In the genomic region with DNA sequence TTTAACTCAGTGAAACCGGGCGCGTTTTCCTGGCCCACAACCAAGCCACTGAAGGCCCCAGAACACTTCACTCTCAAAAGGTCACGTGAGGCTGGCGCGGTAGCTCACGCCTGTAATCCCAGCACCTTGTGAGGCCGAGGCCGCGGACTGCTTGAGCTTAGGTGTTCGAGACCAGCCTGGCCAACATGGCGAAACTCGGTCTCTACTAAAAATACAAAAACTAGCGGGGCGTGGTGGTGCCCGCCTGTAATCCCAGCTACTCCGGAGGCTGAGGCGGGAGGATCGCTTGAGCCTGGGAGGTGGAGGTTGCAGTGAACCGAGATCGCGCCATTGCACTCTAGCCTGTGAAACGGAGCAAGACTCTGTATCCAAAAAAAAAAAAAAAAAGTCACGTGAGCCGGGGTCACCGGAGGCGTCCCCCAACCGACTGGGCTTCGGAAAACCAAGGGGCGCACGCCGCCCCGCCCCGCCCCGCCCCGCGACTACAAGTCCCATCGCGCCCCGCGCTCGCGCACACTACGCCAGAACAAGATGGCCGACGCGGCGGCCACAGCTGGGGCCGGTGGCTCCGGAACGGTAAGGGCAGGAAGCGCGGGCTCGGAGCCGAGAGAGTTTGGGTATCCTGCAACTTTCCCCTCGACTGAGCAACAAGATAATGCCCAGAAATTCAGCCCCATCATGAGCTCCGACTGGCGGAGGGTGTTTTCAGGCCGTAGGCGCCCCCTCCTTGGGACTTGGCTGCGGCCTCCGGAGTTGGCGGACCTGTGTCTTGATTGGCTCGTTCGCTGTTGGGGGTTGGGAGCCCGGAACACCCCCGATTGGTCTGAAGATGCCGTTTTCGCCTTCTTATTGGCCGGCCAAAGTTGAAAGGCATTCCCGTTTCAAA, we compare ENCODE assay signal across 8 cellular contexts. TPM values are rescaled to one million over a fixed set of nuclear protein-coding genes. Genes with fewer than 3 reads are reported as not detected.
DNase-seq lines count a peak whose midpoint lies in the region; ATAC-seq and TF ChIP-seq lines count a peak whose summit lies in the region.

A gene with protein sequence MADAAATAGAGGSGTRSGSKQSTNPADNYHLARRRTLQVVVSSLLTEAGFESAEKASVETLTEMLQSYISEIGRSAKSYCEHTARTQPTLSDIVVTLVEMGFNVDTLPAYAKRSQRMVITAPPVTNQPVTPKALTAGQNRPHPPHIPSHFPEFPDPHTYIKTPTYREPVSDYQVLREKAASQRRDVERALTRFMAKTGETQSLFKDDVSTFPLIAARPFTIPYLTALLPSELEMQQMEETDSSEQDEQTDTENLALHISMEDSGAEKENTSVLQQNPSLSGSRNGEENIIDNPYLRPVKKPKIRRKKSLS (plus strand): TSS at position 514 of the 886 bp plus-strand sequence. CDS start 18 bp downstream, at position 532.

- H3K27me3 ChIP-seq in liver (ENCODE audit: control insufficient read depth in 4 of 4, insufficient read depth in 4 of 4, low read length in 3 of 4): no peaks in the 10 kb centered on the region

- peak within 1 kb of the TSS; percentile 93 to 99 (median 98) for H3K27ac Mint-ChIP-seq in CD14-positive monocyte

- H3K4me3 Mint-ChIP-seq in CD14-positive monocyte: peak within 1 kb of the TSS; percentile 94 to 97

- no peaks in the 10 kb centered on the region for H3K9me3 ChIP-seq in liver (ENCODE audit: control insufficient read depth in 4 of 4, low read length in 3 of 4)

- TF ChIP-seq CTCF in CD14-positive monocyte (IDR thresholded peaks at IDR 0.05) (no peak), liver (IDR thresholded peaks at IDR 0.05; ENCODE audit: low read depth, low read length, missing input control) (no peak)

- H3K36me3 Mint-ChIP-seq in CD14-positive monocyte: peaks cover 17 to 35% of the 10 kb centered on the region in 2 donors

- 12% methylated on average over 71 of the region's 71 CpGs for WGBS in liver

- H3K9ac ChIP-seq in liver (ENCODE audit: low read depth in 1 of 2, low read length in 2 of 2): peak within 1 kb of the TSS; percentile 77 to 94

- H3K4me3 ChIP-seq in liver (ENCODE audit: low read depth in 1 of 3, low read length in 3 of 3): peak within 1 kb of the TSS; percentile 74 to 98 (median 75)

- peak; percentile 86 for DNase-seq in CD14-positive monocyte (ENCODE audit: low spot score)
- DNase-seq in NCI-H774 (lab: John Stamatoyannopoulos, UW): peak; percentile 82
- DNase-seq in activated CD4-positive, alpha-beta T cell treated with anti-CD3 and anti-CD28 coated beads, Interleukin-2, amount 50 U/mL, for 4 hours: peak; percentile 85 to 86
- DNase-seq in dermis microvascular lymphatic vessel endothelial cell (ENCODE audit: low read depth in 2 of 2): peak; percentile 64 to 91
- peak; percentile 92 for DNase-seq in stimulated activated CD4-positive, alpha-beta T cell treated with anti-CD3 and anti-CD28 coated beads, Interleukin-4, amount 100 ng/mL, for 24 hours

- intact Hi-C loops in CD14-positive monocyte (cut with micrococcal nuclease): loop anchor here (2.0 to 5.0 kb wide), 2 partner anchors 263 kb away; a partner anchor contains a TSS

- peaks cover 0 to 11% (median 7%) of the 10 kb centered on the region in 4 donors for H3K36me3 ChIP-seq in liver (ENCODE audit: control insufficient read depth in 4 of 4, insufficient read depth in 3 of 4, low read depth in 1 of 4, low read length in 3 of 4)

- peaks cover 1 to 46% (median 25%) of the 10 kb centered on the region in 4 donors for H3K4me1 ChIP-seq in liver (ENCODE audit: control insufficient read depth in 4 of 4, insufficient read depth in 4 of 4, low read length in 3 of 4)

- peak in 1 of 2 donors; percentile 11 for TF ChIP-seq RAD21 in liver (IDR thresholded peaks at IDR 0.05)

- peaks cover 0 to 2% (median 0%) of the 10 kb centered on the region in 7 donors for H3K9me3 Mint-ChIP-seq in CD14-positive monocyte

- peak; percentile 80 for ATAC-seq in GM19397 (IDR thresholded peaks at IDR 0.05; ENCODE audit: unreplicated experiment)
- ATAC-seq in HG03565 (IDR thresholded peaks at IDR 0.05; ENCODE audit: unreplicated experiment): peak; percentile 60

- peak within 1 kb of the TSS; percentile 86 to 91 for H3K27ac ChIP-seq in liver (ENCODE audit: low read depth in 1 of 2, low read length in 2 of 2)

- H3K27me3 Mint-ChIP-seq in CD14-positive monocyte (ENCODE audit: low read depth in 3 of 3): peaks cover 7 to 28% (median 11%) of the 10 kb centered on the region in 3 donors

- H3K4me1 Mint-ChIP-seq in CD14-positive monocyte: peaks cover 56% of the 10 kb centered on the region

TF ChIP-seq in liver, 16 proteins besides CTCF, POLR2A, EP300 and RAD21:
- TF ChIP-seq, protein P1, sequence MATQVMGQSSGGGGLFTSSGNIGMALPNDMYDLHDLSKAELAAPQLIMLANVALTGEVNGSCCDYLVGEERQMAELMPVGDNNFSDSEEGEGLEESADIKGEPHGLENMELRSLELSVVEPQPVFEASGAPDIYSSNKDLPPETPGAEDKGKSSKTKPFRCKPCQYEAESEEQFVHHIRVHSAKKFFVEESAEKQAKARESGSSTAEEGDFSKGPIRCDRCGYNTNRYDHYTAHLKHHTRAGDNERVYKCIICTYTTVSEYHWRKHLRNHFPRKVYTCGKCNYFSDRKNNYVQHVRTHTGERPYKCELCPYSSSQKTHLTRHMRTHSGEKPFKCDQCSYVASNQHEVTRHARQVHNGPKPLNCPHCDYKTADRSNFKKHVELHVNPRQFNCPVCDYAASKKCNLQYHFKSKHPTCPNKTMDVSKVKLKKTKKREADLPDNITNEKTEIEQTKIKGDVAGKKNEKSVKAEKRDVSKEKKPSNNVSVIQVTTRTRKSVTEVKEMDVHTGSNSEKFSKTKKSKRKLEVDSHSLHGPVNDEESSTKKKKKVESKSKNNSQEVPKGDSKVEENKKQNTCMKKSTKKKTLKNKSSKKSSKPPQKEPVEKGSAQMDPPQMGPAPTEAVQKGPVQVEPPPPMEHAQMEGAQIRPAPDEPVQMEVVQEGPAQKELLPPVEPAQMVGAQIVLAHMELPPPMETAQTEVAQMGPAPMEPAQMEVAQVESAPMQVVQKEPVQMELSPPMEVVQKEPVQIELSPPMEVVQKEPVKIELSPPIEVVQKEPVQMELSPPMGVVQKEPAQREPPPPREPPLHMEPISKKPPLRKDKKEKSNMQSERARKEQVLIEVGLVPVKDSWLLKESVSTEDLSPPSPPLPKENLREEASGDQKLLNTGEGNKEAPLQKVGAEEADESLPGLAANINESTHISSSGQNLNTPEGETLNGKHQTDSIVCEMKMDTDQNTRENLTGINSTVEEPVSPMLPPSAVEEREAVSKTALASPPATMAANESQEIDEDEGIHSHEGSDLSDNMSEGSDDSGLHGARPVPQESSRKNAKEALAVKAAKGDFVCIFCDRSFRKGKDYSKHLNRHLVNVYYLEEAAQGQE (IDR thresholded peaks at IDR 0.05): peak; percentile 79
- peak; percentile 69 for TF ChIP-seq SP1 (IDR thresholded peaks at IDR 0.05)
- no peak for TF ChIP-seq FOXA2 (IDR thresholded peaks at IDR 0.05)
- peak; percentile 27 to 37 for TF ChIP-seq JUND (IDR thresholded peaks at IDR 0.05)
- TF ChIP-seq HNF4A (conservative IDR thresholded peaks at IDR 0.05): peak; percentile 34 to 47
- TF ChIP-seq YY1 (IDR thresholded peaks at IDR 0.05): peak; percentile 99
- peak; percentile 20 to 58 for TF ChIP-seq RXRA (IDR thresholded peaks at IDR 0.05)
- TF ChIP-seq FOXA1 (IDR thresholded peaks at IDR 0.05): no peak
- no peak for TF ChIP-seq HNF4G (IDR thresholded peaks at IDR 0.05)
- TF ChIP-seq, protein P2, sequence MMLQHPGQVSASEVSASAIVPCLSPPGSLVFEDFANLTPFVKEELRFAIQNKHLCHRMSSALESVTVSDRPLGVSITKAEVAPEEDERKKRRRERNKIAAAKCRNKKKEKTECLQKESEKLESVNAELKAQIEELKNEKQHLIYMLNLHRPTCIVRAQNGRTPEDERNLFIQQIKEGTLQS (IDR thresholded peaks at IDR 0.05): no peak
- TF ChIP-seq TAF1 (conservative IDR thresholded peaks at IDR 0.05): peak; percentile 79
- TF ChIP-seq, protein P3, sequence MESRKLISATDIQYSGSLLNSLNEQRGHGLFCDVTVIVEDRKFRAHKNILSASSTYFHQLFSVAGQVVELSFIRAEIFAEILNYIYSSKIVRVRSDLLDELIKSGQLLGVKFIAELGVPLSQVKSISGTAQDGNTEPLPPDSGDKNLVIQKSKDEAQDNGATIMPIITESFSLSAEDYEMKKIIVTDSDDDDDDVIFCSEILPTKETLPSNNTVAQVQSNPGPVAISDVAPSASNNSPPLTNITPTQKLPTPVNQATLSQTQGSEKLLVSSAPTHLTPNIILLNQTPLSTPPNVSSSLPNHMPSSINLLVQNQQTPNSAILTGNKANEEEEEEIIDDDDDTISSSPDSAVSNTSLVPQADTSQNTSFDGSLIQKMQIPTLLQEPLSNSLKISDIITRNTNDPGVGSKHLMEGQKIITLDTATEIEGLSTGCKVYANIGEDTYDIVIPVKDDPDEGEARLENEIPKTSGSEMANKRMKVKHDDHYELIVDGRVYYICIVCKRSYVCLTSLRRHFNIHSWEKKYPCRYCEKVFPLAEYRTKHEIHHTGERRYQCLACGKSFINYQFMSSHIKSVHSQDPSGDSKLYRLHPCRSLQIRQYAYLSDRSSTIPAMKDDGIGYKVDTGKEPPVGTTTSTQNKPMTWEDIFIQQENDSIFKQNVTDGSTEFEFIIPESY (IDR thresholded peaks at IDR 0.05): peak; percentile 23
- TF ChIP-seq EGR1 (IDR thresholded peaks at IDR 0.05; ENCODE audit: low read depth in 2 of 2): peak in 1 of 2 donors; percentile 36
- TF ChIP-seq NR2F2 (IDR thresholded peaks at IDR 0.05): peak; percentile 22
- TF ChIP-seq, protein P4, sequence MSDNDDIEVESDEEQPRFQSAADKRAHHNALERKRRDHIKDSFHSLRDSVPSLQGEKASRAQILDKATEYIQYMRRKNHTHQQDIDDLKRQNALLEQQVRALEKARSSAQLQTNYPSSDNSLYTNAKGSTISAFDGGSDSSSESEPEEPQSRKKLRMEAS (IDR thresholded peaks at IDR 0.05): no peak
- TF ChIP-seq GABPA (IDR thresholded peaks at IDR 0.05 in 1 of 2, conservative IDR thresholded peaks at IDR 0.05 in 1 of 2): peak; percentile 12 to 64

RNA-seq across cellular contexts. Expression of the gene that starts here (rescaled TPM):
- 10 to 100 TPM; 13.1 to 16.6 TPM for polyA plus RNA-seq in CD14-positive monocyte
- total RNA-seq in dermis microvascular lymphatic vessel endothelial cell: 14.9 and 17.7 TPM in 2 replicates
- 10 to 100 TPM in 1 of 2 donors, 1 to 10 TPM in 1; 9.0 to 11.3 TPM for total RNA-seq in liver
- 1 to 10 TPM; 3.9 to 5.9 TPM for polyA plus RNA-seq in liver

Comparison
In these comparisons a context has a peak if more than half of its experiments do, and no peak if none do; other contexts are left out.
1. Peak in every context shown above with its lines: DNase-seq, ATAC-seq, H3K4me3 ChIP-seq and H3K27ac ChIP-seq.